Comparison of ENCODE assay signal across 7 cellular contexts in genomic region chr9:34125681-34126206, GRCh38.
DNase-seq lines count a peak whose midpoint lies in the region; ATAC-seq and TF ChIP-seq lines count a peak whose summit lies in the region.

No MANE protein-coding gene starts in this region.

- peak overlapping the region; percentile 98 for H3K4me3 Mint-ChIP-seq in stimulated activated naive CD8-positive, alpha-beta T cell treated with anti-CD3 and anti-CD28 coated beads, Interleukin-15, Interleukin-2, amounts not matched to agents 100 ng/mL and 50 ng/mL, for 24 hours

- H3K36me3 ChIP-seq in KOPT-K1 (ENCODE audit: insufficient read depth, low read length): peaks cover 42% of the 10 kb centered on the region

- peak overlapping the region; percentile 99 for H3K4me3 ChIP-seq in astrocyte of the cerebellum (ENCODE audit: low read depth, low read length)

- peak; percentile 49 for DNase-seq in GM03348 (ENCODE audit: low spot score)
- no peak for DNase-seq in astrocyte of the cerebellum (ENCODE audit: low read depth)
- peak; percentile 65 for DNase-seq in islet precursor cell

- H3K36me3 Mint-ChIP-seq in stimulated activated naive CD8-positive, alpha-beta T cell treated with anti-CD3 and anti-CD28 coated beads, Interleukin-15, Interleukin-2, amounts not matched to agents 100 ng/mL and 50 ng/mL, for 24 hours (ENCODE audit: low read depth): peaks cover 43% of the 10 kb centered on the region

- in situ Hi-C loops in astrocyte of the cerebellum (cut with HindIII; ENCODE audit: low sequenced_read_pairs): no loop called here

- no peaks in the 10 kb centered on the region for H3K27me3 Mint-ChIP-seq in stimulated activated naive CD8-positive, alpha-beta T cell treated with anti-CD3 and anti-CD28 coated beads, Interleukin-15, Interleukin-2, amounts not matched to agents 100 ng/mL and 50 ng/mL, for 24 hours

- ATAC-seq in HG02981 (IDR thresholded peaks at IDR 0.05; ENCODE audit: unreplicated experiment) (no peak), GM18870 (IDR thresholded peaks at IDR 0.05; ENCODE audit: unreplicated experiment) (no peak)

- no peaks in the 10 kb centered on the region for H3K9me3 ChIP-seq in KOPT-K1 (ENCODE audit: insufficient read depth, low read length, poor library complexity, severe bottlenecking)

- H3K27ac Mint-ChIP-seq in stimulated activated naive CD8-positive, alpha-beta T cell treated with anti-CD3 and anti-CD28 coated beads, Interleukin-15, Interleukin-2, amounts not matched to agents 100 ng/mL and 50 ng/mL, for 24 hours: peak overlapping the region; percentile 97

- peak overlapping the region; percentile 81 for H3K27ac ChIP-seq in KOPT-K1 (ENCODE audit: low read depth, low read length, poor library complexity, severe bottlenecking)

- H3K4me1 Mint-ChIP-seq in stimulated activated naive CD8-positive, alpha-beta T cell treated with anti-CD3 and anti-CD28 coated beads, Interleukin-15, Interleukin-2, amounts not matched to agents 100 ng/mL and 50 ng/mL, for 24 hours (ENCODE audit: low read depth): peaks cover 49% of the 10 kb centered on the region

- TF ChIP-seq CTCF in astrocyte of the cerebellum (IDR thresholded peaks at IDR 0.05; ENCODE audit: low read depth, low read length, missing control alignments): peak; percentile 27

- H3K9me3 Mint-ChIP-seq in stimulated activated naive CD8-positive, alpha-beta T cell treated with anti-CD3 and anti-CD28 coated beads, Interleukin-15, Interleukin-2, amounts not matched to agents 100 ng/mL and 50 ng/mL, for 24 hours: no peaks in the 10 kb centered on the region
